Comparison of ENCODE assay signal across 1 cellular context in the genomic region with DNA sequence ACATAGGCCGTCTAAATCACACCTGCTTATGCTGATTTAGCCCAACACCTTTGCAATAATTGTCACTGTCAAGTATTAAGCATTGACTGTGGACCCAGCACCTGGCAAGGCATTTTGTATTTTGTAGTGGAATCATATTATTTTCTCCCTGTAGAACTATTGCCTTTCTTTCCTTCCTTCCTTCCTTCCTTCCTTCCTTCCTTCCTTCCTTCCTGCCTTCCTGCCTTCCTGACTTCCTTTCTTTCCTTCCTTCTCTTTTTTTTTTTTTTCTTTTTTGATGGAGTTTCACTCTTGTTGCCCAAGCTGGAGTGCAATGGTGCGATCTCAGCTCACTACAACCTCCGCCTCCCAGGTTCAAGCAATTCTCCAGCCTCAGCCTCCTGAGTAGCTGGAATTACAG.
A peak's percentile ranks its signal among the peaks of the same experiment; 100 is the strongest.
TF ChIP-seq lines count a peak whose summit lies in the region.

No MANE protein-coding gene starts in this region.

TF ChIP-seq in HEK293, 187 proteins besides CTCF, POLR2A, EP300 and RAD21:
- TF ChIP-seq ZNF366 (tag by site-specific recombination; conservative IDR thresholded peaks at IDR 0.05): peak; percentile 92
TF ChIP-seq in HEK293: peak in this region for 1; not testable (repeated sequence) for 186.
